ENCODE assay signal across 16 cellular contexts in the genomic region with DNA sequence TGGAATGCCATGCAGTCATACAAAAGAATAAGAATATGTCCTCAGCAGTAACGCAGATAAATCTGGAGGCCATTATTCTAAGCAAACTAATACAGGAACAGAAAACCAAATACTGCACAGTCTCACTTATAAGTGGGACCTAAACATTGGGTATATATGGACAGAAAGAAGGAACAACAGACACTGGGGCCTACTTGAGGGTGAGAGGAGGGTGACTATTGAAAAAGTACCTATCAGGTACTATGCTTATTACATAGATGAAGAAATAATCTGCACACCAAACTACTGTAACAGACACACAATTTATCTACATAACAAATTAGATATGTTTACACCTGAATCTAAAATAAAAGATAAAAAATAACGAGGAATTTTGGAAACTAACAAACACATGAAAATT. TPM values are rescaled to one million over a fixed set of nuclear protein-coding genes. Genes with fewer than 3 reads are reported as not detected.
DNase-seq lines count a peak whose midpoint lies in the region; ATAC-seq lines count a peak whose summit lies in the region.
"Had no signal": no experiment of that assay in that cellular context is flagged by ENCODE, and none has a peak within 500 bp of the region (broad histone marks: within the 10 kb centered on the region; RNA-seq: fewer than 3 reads in every experiment).

No MANE protein-coding gene starts in this region.

- peak; percentile 55 for ATAC-seq in activated CD4-positive, alpha-beta T cell treated with anti-CD3 and anti-CD28 coated beads for 36 hours
- ATAC-seq: A549; CD8-positive, alpha-beta T cell had no signal

- no peaks in the 10 kb centered on the region for H3K27me3 Mint-ChIP-seq in activated CD4-positive, alpha-beta T cell treated with anti-CD3 and anti-CD28 coated beads for 36 hours
- H3K27me3 Mint-ChIP-seq in activated CD4-positive, alpha-beta T cell treated with anti-CD3 and anti-CD28 coated beads, Interleukin-2, amount 10 ng/mL, durations not matched to agents 7 days and 5 days, result peaks cover 20% of the 10 kb centered on the region
- H3K27me3 Mint-ChIP-seq in activated T-cell treated with anti-CD3 and anti-CD28 coated beads, Interleukin-2, amount 50 U/mL, for 24 hours, result no peaks in the 10 kb centered on the region
- no peaks in the 10 kb centered on the region for H3K27me3 Mint-ChIP-seq in activated naive CD4-positive, alpha-beta T cell treated with anti-CD3 and anti-CD28 coated beads, Interleukin-2, amount 50 U/mL, for 24 hours
- H3K27me3 Mint-ChIP-seq: CD4-positive, alpha-beta T cell had no signal

- DNase-seq in activated CD4-positive, alpha-beta T cell treated with anti-CD3 and anti-CD28 coated beads for 36 hours, result no peak
- DNase-seq in activated CD4-positive, alpha-beta T cell treated with anti-CD3 and anti-CD28 coated beads, Interleukin-2, amount 10 ng/mL, durations not matched to agents 7 days and 5 days, result no peak
- DNase-seq in activated T-cell treated with anti-CD3 and anti-CD28 coated beads, Interleukin-2, amount 50 U/mL, for 24 hours, result no peak
- no peak for DNase-seq in activated T-cell treated with anti-CD3 and anti-CD28 coated beads, Interleukin-2, amount 50 U/mL, for 1 hour
- DNase-seq in activated naive CD4-positive, alpha-beta T cell treated with Interleukin-2 at 50 U/mL for 16 hours, result no peak
- DNase-seq: AML-193; Caco-2; Calu3; CD4-positive, alpha-beta T cell; CD8-positive, alpha-beta T cell; DMS79 treated with DMSO at 0.1 percent for 48 hours; GF-D8 had no signal

- CTCF ChIA-PET in activated CD4-positive, alpha-beta T cell treated with anti-CD3 and anti-CD28 coated beads for 36 hours (lab: Charles Lee), result no interaction called here
- CTCF ChIA-PET in activated CD4-positive, alpha-beta T cell treated with anti-CD3 and anti-CD28 coated beads, Interleukin-2, amount 10 ng/mL, durations not matched to agents 7 days and 5 days (lab: Charles Lee), result no interaction called here

- POLR2A ChIA-PET in activated CD4-positive, alpha-beta T cell treated with anti-CD3 and anti-CD28 coated beads for 36 hours (lab: Charles Lee), result no interaction called here
- POLR2A ChIA-PET in activated CD4-positive, alpha-beta T cell treated with anti-CD3 and anti-CD28 coated beads, Interleukin-2, amount 10 ng/mL, durations not matched to agents 7 days and 5 days (lab: Charles Lee), result no interaction called here

- H3K4me1 Mint-ChIP-seq in activated CD4-positive, alpha-beta T cell treated with anti-CD3 and anti-CD28 coated beads for 36 hours, result peaks cover 25% of the 10 kb centered on the region
- peaks cover 16% of the 10 kb centered on the region for H3K4me1 Mint-ChIP-seq in activated CD4-positive, alpha-beta T cell treated with anti-CD3 and anti-CD28 coated beads, Interleukin-2, amount 10 ng/mL, durations not matched to agents 7 days and 5 days
- H3K4me1 Mint-ChIP-seq in activated T-cell treated with anti-CD3 and anti-CD28 coated beads, Interleukin-2, amount 50 U/mL, for 24 hours (ENCODE audit: low read depth), result peaks cover 24% of the 10 kb centered on the region
- peaks cover 15% of the 10 kb centered on the region for H3K4me1 Mint-ChIP-seq in activated naive CD4-positive, alpha-beta T cell treated with anti-CD3 and anti-CD28 coated beads, Interleukin-2, amount 50 U/mL, for 24 hours

- peaks cover 31% of the 10 kb centered on the region for H3K9me3 Mint-ChIP-seq in activated CD4-positive, alpha-beta T cell treated with anti-CD3 and anti-CD28 coated beads for 36 hours (ENCODE audit: low read depth)
- H3K9me3 Mint-ChIP-seq in activated CD4-positive, alpha-beta T cell treated with anti-CD3 and anti-CD28 coated beads, Interleukin-2, amount 10 ng/mL, durations not matched to agents 7 days and 5 days, result peaks cover 56% of the 10 kb centered on the region
- peaks cover 36% of the 10 kb centered on the region for H3K9me3 Mint-ChIP-seq in activated T-cell treated with anti-CD3 and anti-CD28 coated beads, Interleukin-2, amount 50 U/mL, for 24 hours
- H3K9me3 Mint-ChIP-seq in activated naive CD4-positive, alpha-beta T cell treated with anti-CD3 and anti-CD28 coated beads, Interleukin-2, amount 50 U/mL, for 24 hours, result peaks cover 48% of the 10 kb centered on the region

- no peak overlapping the region for H3K27ac Mint-ChIP-seq in activated CD4-positive, alpha-beta T cell treated with anti-CD3 and anti-CD28 coated beads for 36 hours
- no peak overlapping the region for H3K27ac Mint-ChIP-seq in activated CD4-positive, alpha-beta T cell treated with anti-CD3 and anti-CD28 coated beads, Interleukin-2, amount 10 ng/mL, durations not matched to agents 7 days and 5 days
- H3K27ac Mint-ChIP-seq in activated T-cell treated with anti-CD3 and anti-CD28 coated beads, Interleukin-2, amount 50 U/mL, for 24 hours, result peak overlapping the region; percentile 66
- H3K27ac Mint-ChIP-seq in activated naive CD4-positive, alpha-beta T cell treated with anti-CD3 and anti-CD28 coated beads, Interleukin-2, amount 50 U/mL, for 24 hours, result peak overlapping the region; percentile 33
- H3K27ac Mint-ChIP-seq: B cell; CD4-positive, alpha-beta T cell; CD8-positive, alpha-beta T cell had no signal

- peaks cover 17% of the 10 kb centered on the region for H3K36me3 Mint-ChIP-seq in activated CD4-positive, alpha-beta T cell treated with anti-CD3 and anti-CD28 coated beads for 36 hours (ENCODE audit: low read depth)
- peaks cover 43% of the 10 kb centered on the region for H3K36me3 Mint-ChIP-seq in activated CD4-positive, alpha-beta T cell treated with anti-CD3 and anti-CD28 coated beads, Interleukin-2, amount 10 ng/mL, durations not matched to agents 7 days and 5 days (ENCODE audit: low read depth)
- H3K36me3 Mint-ChIP-seq in activated T-cell treated with anti-CD3 and anti-CD28 coated beads, Interleukin-2, amount 50 U/mL, for 24 hours (ENCODE audit: low read depth), result peaks cover 22% of the 10 kb centered on the region
- H3K36me3 Mint-ChIP-seq in activated naive CD4-positive, alpha-beta T cell treated with anti-CD3 and anti-CD28 coated beads, Interleukin-2, amount 50 U/mL, for 24 hours, result peaks cover 37% of the 10 kb centered on the region

- intact Hi-C loops in activated CD4-positive, alpha-beta T cell treated with anti-CD3 and anti-CD28 coated beads for 36 hours (cut with DNase I, micrococcal nuclease), result no loop called here

- no peak overlapping the region for H3K4me3 Mint-ChIP-seq in activated CD4-positive, alpha-beta T cell treated with anti-CD3 and anti-CD28 coated beads for 36 hours
- H3K4me3 Mint-ChIP-seq in activated CD4-positive, alpha-beta T cell treated with anti-CD3 and anti-CD28 coated beads, Interleukin-2, amount 10 ng/mL, durations not matched to agents 7 days and 5 days, result no peak overlapping the region
- H3K4me3 Mint-ChIP-seq in activated T-cell treated with anti-CD3 and anti-CD28 coated beads, Interleukin-2, amount 50 U/mL, for 24 hours, result no peak overlapping the region
- H3K4me3 Mint-ChIP-seq in activated naive CD4-positive, alpha-beta T cell treated with anti-CD3 and anti-CD28 coated beads, Interleukin-2, amount 50 U/mL, for 24 hours, result no peak overlapping the region
- H3K4me3 Mint-ChIP-seq: B cell; CD4-positive, alpha-beta T cell; CD8-positive, alpha-beta T cell had no signal

RNA-seq across cellular contexts. Expression of gene MEIKIN, which starts 38.8 kb away (rescaled TPM):
- total RNA-seq in activated CD4-positive, alpha-beta T cell treated with anti-CD3 and anti-CD28 coated beads for 36 hours, result not detected
- not detected for total RNA-seq in activated CD4-positive, alpha-beta T cell treated with anti-CD3 and anti-CD28 coated beads, Interleukin-2, amount 10 ng/mL, durations not matched to agents 7 days and 5 days
- total RNA-seq: A172; B cell; Caco-2; Calu3; CD4-positive, alpha-beta T cell; CD8-positive, alpha-beta T cell had no signal

Comparison
In these comparisons a context has a peak if more than half of its experiments do, and no peak if none do; other contexts are left out.
1. H3K27ac Mint-ChIP-seq: peak in activated T-cell treated with anti-CD3 and anti-CD28 coated beads, Interleukin-2, amount 50 U/mL, for 24 hours (single experiment) and activated naive CD4-positive, alpha-beta T cell treated with anti-CD3 and anti-CD28 coated beads, Interleukin-2, amount 50 U/mL, for 24 hours (single experiment); none in activated CD4-positive, alpha-beta T cell treated with anti-CD3 and anti-CD28 coated beads for 36 hours (single experiment) and activated CD4-positive, alpha-beta T cell treated with anti-CD3 and anti-CD28 coated beads, Interleukin-2, amount 10 ng/mL, durations not matched to agents 7 days and 5 days (single experiment).